In genomic region chr2:134023854-134024253, GRCh38 we compare ENCODE assay signal across 20 cellular contexts.
"Had no signal": no experiment of that assay in that cellular context is flagged by ENCODE, and none has a peak within 500 bp of the region (broad histone marks: within the 10 kb centered on the region; RNA-seq: fewer than 3 reads in every experiment).

No MANE protein-coding gene starts in this region.

- DNase-seq: colonic mucosa; dermis blood vessel endothelial cell; heart left ventricle; hippocampal formation; left colon; left ventricle myocardium superior; mesenchymal stem cell; midbrain; occipital lobe; pancreas; right cardiac atrium; small intestine; stimulated activated CD4-positive, alpha-beta T cell treated with anti-CD3 and anti-CD28 coated beads, Interleukin-12 subunit alpha, Interleukin-12 subunit beta, amount 100 ng/mL, for 4 hours; testis; upper lobe of right lung had no signal

- H3K4me3 ChIP-seq: colonic mucosa, heart left ventricle, lung, pancreas, testis, tibial nerve, upper lobe of right lung had no signal

- H3K27ac Mint-ChIP-seq: natural killer cell treated with Interleukin-12 subunit alpha and Interleukin-12 subunit beta and Interleukin-15 and Interleukin-18, amount 100 ng/mL, for 72 hours; progenitor cell of endocrine pancreas; stimulated activated naive CD8-positive, alpha-beta T cell treated with anti-CD3 and anti-CD28 coated beads, Interleukin-15, Interleukin-2, amounts not matched to agents 100 ng/mL and 50 ng/mL, for 24 hours had no signal

- H3K27ac ChIP-seq: colonic mucosa, heart left ventricle, pancreas, testis, tibial nerve, upper lobe of right lung had no signal

- H3K9me3 ChIP-seq: colonic mucosa, heart left ventricle, pancreas, testis, tibial nerve, upper lobe of right lung had no signal

- H3K36me3 ChIP-seq: colonic mucosa, heart left ventricle, pancreas, tibial nerve, upper lobe of right lung had no signal

- H3K36me3 Mint-ChIP-seq: natural killer cell treated with Interleukin-12 subunit alpha and Interleukin-12 subunit beta and Interleukin-15 and Interleukin-18, amount 100 ng/mL, for 72 hours had no signal

- H3K27me3 ChIP-seq: colonic mucosa, pancreas, testis had no signal

- H3K4me3 Mint-ChIP-seq: natural killer cell treated with Interleukin-12 subunit alpha and Interleukin-12 subunit beta and Interleukin-15 and Interleukin-18, amount 100 ng/mL, for 72 hours; stimulated activated naive CD8-positive, alpha-beta T cell treated with anti-CD3 and anti-CD28 coated beads, Interleukin-15, Interleukin-2, amounts not matched to agents 100 ng/mL and 50 ng/mL, for 24 hours had no signal

- H3K9me3 Mint-ChIP-seq: natural killer cell treated with Interleukin-12 subunit alpha and Interleukin-12 subunit beta and Interleukin-15 and Interleukin-18, amount 100 ng/mL, for 72 hours; stimulated activated naive CD8-positive, alpha-beta T cell treated with anti-CD3 and anti-CD28 coated beads, Interleukin-15, Interleukin-2, amounts not matched to agents 100 ng/mL and 50 ng/mL, for 24 hours had no signal

- H3K4me1 ChIP-seq: colonic mucosa, pancreas, upper lobe of right lung had no signal

- ATAC-seq: heart left ventricle; left colon; natural killer cell treated with Interleukin-12 subunit alpha and Interleukin-12 subunit beta and Interleukin-15 and Interleukin-18, amount 100 ng/mL, for 72 hours; pancreas; right cardiac atrium; upper lobe of right lung had no signal
